Comparison of ENCODE assay signal across 17 cellular contexts in the genomic region with DNA sequence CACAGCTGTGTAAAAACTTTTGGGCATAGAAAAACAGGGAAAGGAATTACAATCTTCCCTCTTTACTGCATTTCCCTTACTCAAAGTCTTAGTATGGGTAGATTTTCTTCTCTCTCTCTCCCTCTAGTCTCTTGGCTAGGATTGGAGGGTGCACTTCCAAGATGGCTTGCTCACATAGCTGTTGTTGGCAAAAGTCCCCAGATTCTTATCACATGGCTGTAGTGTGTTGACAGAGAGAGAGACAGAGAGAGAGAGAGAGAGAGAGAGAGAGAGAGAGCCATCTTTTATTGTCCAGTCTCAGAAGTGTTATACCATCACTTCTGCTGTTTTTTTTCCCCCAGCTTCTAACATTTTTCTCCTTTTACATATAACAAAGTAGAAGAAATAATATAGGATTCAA. TPM values are rescaled to one million over a fixed set of nuclear protein-coding genes. Genes with fewer than 3 reads are reported as not detected.
"Had no signal": no experiment of that assay in that cellular context is flagged by ENCODE, and none has a peak within 500 bp of the region (broad histone marks: within the 10 kb centered on the region; RNA-seq: fewer than 3 reads in every experiment).

No MANE protein-coding gene starts in this region.

- H3K4me1 ChIP-seq: ascending aorta, tibial artery had no signal

- H3K4me3 ChIP-seq: ascending aorta, dorsolateral prefrontal cortex, tibial artery had no signal

- H3K9me3 ChIP-seq: ascending aorta, tibial artery had no signal

- H3K27ac ChIP-seq: ascending aorta, dorsolateral prefrontal cortex, tibial artery had no signal

- H3K36me3 ChIP-seq: ascending aorta, tibial artery had no signal

- DNase-seq: activated CD4-positive, CD25-positive, alpha-beta regulatory T cell treated with anti-CD3 and anti-CD28 coated beads, Interleukin-2, amount 50 U/mL, for 72 hours; activated naive CD4-positive, alpha-beta T cell treated with anti-CD3 and anti-CD28 coated beads for 36 hours; activated naive CD8-positive, alpha-beta T cell treated with anti-CD3 and anti-CD28 coated beads, Interleukin-2, amount 50 U/mL, for 24 hours; dorsolateral prefrontal cortex; endodermal cell; erythroblast; hypothalamus; left ventricle myocardium superior; mesendoderm; retina; stimulated activated CD4-positive, alpha-beta T cell treated with anti-CD3 and anti-CD28 coated beads, Interleukin-2, amount 100 ng/mL, for 48 hours; tibial artery had no signal

RNA-seq across cellular contexts. Expression of a gene that starts 6.3 kb away (rescaled TPM):
- total RNA-seq: activated naive CD4-positive, alpha-beta T cell treated with anti-CD3 and anti-CD28 coated beads for 36 hours; activated T-helper 2 cell treated with anti-CD3 and anti-CD28 coated beads, Interferon-gamma antibody, Interleukin-2, Interleukin-4, amounts not matched to agents 10 μg/mL and 5 μg/mL and 100 μg/mL, durations not matched to agents 14 hours and 24 hours and 36 hours; ascending aorta; chondrocyte; dorsolateral prefrontal cortex; endodermal cell; kidney epithelial cell; left ventricle myocardium superior; natural killer cell treated with Interleukin-12 subunit alpha and Interleukin-12 subunit beta and Interleukin-15 and Interleukin-18, amount 100 ng/mL, for 72 hours had no signal

RNA-seq across cellular contexts. Expression of a gene that starts 12.6 kb away (rescaled TPM):
- total RNA-seq: activated naive CD4-positive, alpha-beta T cell treated with anti-CD3 and anti-CD28 coated beads for 36 hours; activated T-helper 2 cell treated with anti-CD3 and anti-CD28 coated beads, Interferon-gamma antibody, Interleukin-2, Interleukin-4, amounts not matched to agents 10 μg/mL and 5 μg/mL and 100 μg/mL, durations not matched to agents 14 hours and 24 hours and 36 hours; ascending aorta; chondrocyte; dorsolateral prefrontal cortex; endodermal cell; kidney epithelial cell; left ventricle myocardium superior; natural killer cell treated with Interleukin-12 subunit alpha and Interleukin-12 subunit beta and Interleukin-15 and Interleukin-18, amount 100 ng/mL, for 72 hours had no signal

RNA-seq across cellular contexts. Expression of a gene that starts 26.2 kb away (rescaled TPM):
- total RNA-seq: ascending aorta; chondrocyte; dorsolateral prefrontal cortex; endodermal cell; kidney epithelial cell; left ventricle myocardium superior; natural killer cell treated with Interleukin-12 subunit alpha and Interleukin-12 subunit beta and Interleukin-15 and Interleukin-18, amount 100 ng/mL, for 72 hours had no signal
